1 cellular context compared by ENCODE assay signal in genomic region chr9:123360161-123361085, GRCh38.
TF ChIP-seq lines count a peak whose summit lies in the region.

No MANE protein-coding gene starts in this region.

TF ChIP-seq in K562, 482 proteins besides CTCF, POLR2A, EP300 and RAD21 (continued from another document and continues in another):
- no peak for TF ChIP-seq SMARCB1 (IDR thresholded peaks at IDR 0.05; ENCODE audit: insufficient read length, low read depth)
- TF ChIP-seq HNRNPUL1 (IDR thresholded peaks at IDR 0.05; ENCODE audit: low read length) = no peak
- no peak for TF ChIP-seq ZBTB43 (CRISPR knock-in tag; IDR thresholded peaks at IDR 0.05)
- no peak for TF ChIP-seq FIP1L1 (IDR thresholded peaks at IDR 0.05; ENCODE audit: low read depth, low read length, poor library complexity, severe bottlenecking)
- TF ChIP-seq EZH2 (IDR thresholded peaks at IDR 0.05; ENCODE audit: borderline replicate concordance, low read depth, low read length) = no peak
- no peak for TF ChIP-seq REST (CRISPR knock-in tag; IDR thresholded peaks at IDR 0.05; ENCODE audit: low read depth)
- TF ChIP-seq ARHGAP35 (IDR thresholded peaks at IDR 0.05; ENCODE audit: partially characterized antibody) = no peak
- TF ChIP-seq ARNT (IDR thresholded peaks at IDR 0.05) = peak in 1 of 2 experiments; percentile 60; a peak in 1 of 4 replicates
- TF ChIP-seq ILK (tag; IDR thresholded peaks at IDR 0.05; ENCODE audit: borderline replicate concordance, low read depth) = no peak
- no peak for TF ChIP-seq RBM34 (IDR thresholded peaks at IDR 0.05; ENCODE audit: borderline replicate concordance, insufficient read depth, low read length)
- no peak for TF ChIP-seq CLOCK (CRISPR knock-in tag; IDR thresholded peaks at IDR 0.05; ENCODE audit: borderline replicate concordance)
- TF ChIP-seq HLTF (IDR thresholded peaks at IDR 0.05) = no peak
- TF ChIP-seq ZNF212 (CRISPR knock-in tag; IDR thresholded peaks at IDR 0.05) = no peak
- TF ChIP-seq L3MBTL2 (IDR thresholded peaks at IDR 0.05) = peak; percentile 64
- TF ChIP-seq ZNF830 (CRISPR knock-in tag; IDR thresholded peaks at IDR 0.05) = no peak
- TF ChIP-seq MCM3 (IDR thresholded peaks at IDR 0.05) = no peak
- peak; percentile 36 to 53; a peak in 2 of 4 replicates for TF ChIP-seq NRF1 (conservative IDR thresholded peaks at IDR 0.05 in 1 of 2, IDR thresholded peaks at IDR 0.05 in 1 of 2)
- TF ChIP-seq ZNF511 (CRISPR knock-in tag; IDR thresholded peaks at IDR 0.05) = no peak
- TF ChIP-seq ZNF124 (CRISPR knock-in tag; IDR thresholded peaks at IDR 0.05) = no peak
- no peak for TF ChIP-seq BACH1 (tag; IDR thresholded peaks at IDR 0.05)
- TF ChIP-seq CREM (IDR thresholded peaks at IDR 0.05; ENCODE audit: low read depth) = peak; percentile 57; the same call in 1 of the 2 replicates
- peak in 1 of 2 experiments; percentile 91; a peak in 2 of 4 replicates for TF ChIP-seq RCOR1 (IDR thresholded peaks at IDR 0.05; ENCODE audit: borderline replicate concordance in 1 of 2, low read depth in 2 of 2, low read length in 2 of 2)
- no peak for TF ChIP-seq ARID3A (IDR thresholded peaks at IDR 0.05; ENCODE audit: borderline replicate concordance, low read depth, low read length)
- no peak for TF ChIP-seq BCL6 (CRISPR knock-in tag; IDR thresholded peaks at IDR 0.05)
- no peak for TF ChIP-seq ZNF518B (CRISPR knock-in tag; IDR thresholded peaks at IDR 0.05)
- no peak for TF ChIP-seq ZNF512 (tag; IDR thresholded peaks at IDR 0.05)
- no peak for TF ChIP-seq SIN3A (IDR thresholded peaks at IDR 0.05; ENCODE audit: borderline replicate concordance in 2 of 2, control insufficient read depth in 1 of 2, low read depth in 2 of 2, low read length in 2 of 2)
- no peak for TF ChIP-seq PHB (CRISPR knock-in tag; IDR thresholded peaks at IDR 0.05)
- TF ChIP-seq ZNF407 (IDR thresholded peaks at IDR 0.05; ENCODE audit: low read depth) = peak; percentile 76
- no peak for TF ChIP-seq NFYB (IDR thresholded peaks at IDR 0.05; ENCODE audit: extremely low read depth, insufficient read length)
- TF ChIP-seq ZNF384 (IDR thresholded peaks at IDR 0.05; ENCODE audit: low read depth, low read length) = no peak
